11 cellular contexts compared by ENCODE assay signal in genomic region chr14:33307691-33308369, GRCh38.
A peak's percentile ranks its signal among the peaks of the same experiment; 100 is the strongest.
DNase-seq lines count a peak whose midpoint lies in the region; ATAC-seq and TF ChIP-seq lines count a peak whose summit lies in the region.
"Had no signal": no experiment of that assay in that cellular context is flagged by ENCODE, and none has a peak within 500 bp of the region (broad histone marks: within the 10 kb centered on the region; RNA-seq: fewer than 3 reads in every experiment).

No MANE protein-coding gene starts in this region.

- DNase-seq in BE2C, result peak; percentile 77
- peak; percentile 58 for DNase-seq in NCI-H2029 (lab: John Stamatoyannopoulos, UW)
- peak; percentile 62 for DNase-seq in cerebellar cortex (ENCODE audit: low spot score)
- DNase-seq in mesenchymal stem cell, result peak; percentile 6
- DNase-seq in stimulated activated CD4-positive, alpha-beta T cell treated with anti-CD3 and anti-CD28 coated beads, Interleukin-4, amount 100 ng/mL, for 4 hours, result no peak
- DNase-seq in stimulated activated CD4-positive, alpha-beta T cell treated with anti-CD3 and anti-CD28 coated beads, Interleukin-15, amount 100 ng/mL, for 24 hours, result no peak
- DNase-seq: activated B cell treated with CpG ODN at 0.5 μM for 24 hours, colonic mucosa had no signal

- H2BK12ac ChIP-seq in mesenchymal stem cell (ENCODE audit: low read length in 2 of 2), result no peak overlapping the region

- no peak for TF ChIP-seq CTCF in BE2C (IDR thresholded peaks at IDR 0.05; ENCODE audit: low read depth, low read length)

- H2AFZ ChIP-seq in mesenchymal stem cell (ENCODE audit: low read depth, low read length), result no peak overlapping the region

- H3K4me3 ChIP-seq in BE2C (ENCODE audit: low read depth, low read length) (peak overlapping the region; percentile 39), mesenchymal stem cell (ENCODE audit: insufficient read depth in 1 of 2, low read depth in 1 of 2, low read length in 2 of 2) (peak overlapping the region in 1 of 2 experiments; percentile 55)
- H3K4me3 ChIP-seq: colonic mucosa, K562 had no signal

- H3K9ac ChIP-seq in mesenchymal stem cell (ENCODE audit: low read length), result peak overlapping the region; percentile 54

- no peak overlapping the region for H3K4me2 ChIP-seq in mesenchymal stem cell (ENCODE audit: low read length, poor library complexity, severe bottlenecking)

- H3K4me1 ChIP-seq in BE2C (peaks cover 5% of the 10 kb centered on the region), mesenchymal stem cell (ENCODE audit: control insufficient read depth, insufficient read depth, low read depth, low read length) (no peaks in the 10 kb centered on the region)
- H3K4me1 ChIP-seq: colonic mucosa had no signal

- H3K79me1 ChIP-seq in mesenchymal stem cell (replicated peaks; ENCODE audit: low read length, poor library complexity, severe bottlenecking), result no peaks in the 10 kb centered on the region

- H2BK15ac ChIP-seq in mesenchymal stem cell (ENCODE audit: low read depth, poor library complexity, severe bottlenecking), result no peak overlapping the region

- WGBS in mesenchymal stem cell, result 86% methylated on average over 8 of the region's 11 CpGs

- H3K18ac ChIP-seq in mesenchymal stem cell (ENCODE audit: low read depth in 1 of 2, low read length in 2 of 2), result no peak overlapping the region

- H2BK5ac ChIP-seq in mesenchymal stem cell (ENCODE audit: low read depth, low read length, poor library complexity, severe bottlenecking), result no peak overlapping the region

- H3K27ac ChIP-seq in mesenchymal stem cell (ENCODE audit: low read length, poor library complexity, severe bottlenecking), result no peak overlapping the region
- H3K27ac ChIP-seq: colonic mucosa had no signal

- H2AK5ac ChIP-seq in mesenchymal stem cell (ENCODE audit: low read length, severe bottlenecking), result no peak overlapping the region

- H4K91ac ChIP-seq in mesenchymal stem cell (ENCODE audit: low read length), result no peak overlapping the region

- ATAC-seq in HG02885 (IDR thresholded peaks at IDR 0.05; ENCODE audit: poor library complexity, unreplicated experiment), result no peak
- ATAC-seq in GM21367 (IDR thresholded peaks at IDR 0.05; ENCODE audit: unreplicated experiment), result no peak
- ATAC-seq: K562 had no signal

- peak overlapping the region; percentile 20 for H4K8ac ChIP-seq in mesenchymal stem cell (ENCODE audit: low read length)

- H3K27me3 ChIP-seq in BE2C (no peaks in the 10 kb centered on the region), mesenchymal stem cell (ENCODE audit: control insufficient read depth in 1 of 2, insufficient read depth in 1 of 2, low read length in 2 of 2) (no peaks in the 10 kb centered on the region)
- H3K27me3 ChIP-seq: colonic mucosa had no signal

- no peak overlapping the region for H3K14ac ChIP-seq in mesenchymal stem cell (ENCODE audit: low read length in 2 of 2)

- H3K36me3 ChIP-seq in BE2C (no peaks in the 10 kb centered on the region), mesenchymal stem cell (ENCODE audit: control insufficient read depth in 1 of 2, insufficient read depth in 2 of 2, low read depth in 1 of 2, low read length in 2 of 2) (no peaks in the 10 kb centered on the region)
- H3K36me3 ChIP-seq: colonic mucosa had no signal

- H2BK120ac ChIP-seq in mesenchymal stem cell (ENCODE audit: low read depth, low read length), result no peak overlapping the region

- no peak overlapping the region for H3K23ac ChIP-seq in mesenchymal stem cell (ENCODE audit: low read length in 2 of 2)

- no peaks in the 10 kb centered on the region for H3K9me3 ChIP-seq in BE2C
- no peaks in the 10 kb centered on the region for H3K9me3 ChIP-seq in mesenchymal stem cell (ENCODE audit: control insufficient read depth, low read length)
- H3K9me3 ChIP-seq: colonic mucosa had no signal

- H3K4ac ChIP-seq in mesenchymal stem cell (ENCODE audit: low read depth in 1 of 2, low read length in 2 of 2), result no peak overlapping the region

Comparison
In these comparisons a context has a peak if more than half of its experiments do, and no peak if none do; other contexts are left out.
1. DNase-seq: peak in BE2C (single experiment), NCI-H2029 (single experiment), cerebellar cortex (single experiment) and mesenchymal stem cell (single experiment); none in stimulated activated CD4-positive, alpha-beta T cell treated with anti-CD3 and anti-CD28 coated beads, Interleukin-4, amount 100 ng/mL, for 4 hours (0 of 2) and stimulated activated CD4-positive, alpha-beta T cell treated with anti-CD3 and anti-CD28 coated beads, Interleukin-15, amount 100 ng/mL, for 24 hours (single experiment).